28 cellular contexts compared by ENCODE assay signal in the genomic region with DNA sequence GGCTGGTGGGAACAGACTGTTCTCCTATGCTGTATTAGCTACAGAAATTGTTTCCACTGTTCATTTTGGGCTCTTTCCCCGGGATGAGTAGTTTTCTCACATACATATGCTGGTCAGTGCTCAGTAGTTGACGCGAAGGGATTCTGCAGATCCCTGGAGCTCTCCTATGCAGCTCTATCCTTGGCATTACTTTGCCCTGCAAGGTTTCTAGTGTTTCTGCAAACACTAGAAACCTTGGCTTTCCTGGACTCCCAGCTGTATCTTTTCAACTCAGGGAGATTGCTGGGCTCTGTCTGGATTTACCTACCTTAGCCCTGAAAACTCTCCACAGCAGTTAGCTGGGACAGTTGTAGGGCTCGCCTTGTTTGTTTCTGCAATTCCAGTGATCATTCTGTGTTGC.
"Had no signal": no experiment of that assay in that cellular context is flagged by ENCODE, and none has a peak within 500 bp of the region (broad histone marks: within the 10 kb centered on the region; RNA-seq: fewer than 3 reads in every experiment).

No MANE protein-coding gene starts in this region.

- ATAC-seq: activated CD4-positive, CD25-positive, alpha-beta regulatory T cell treated with anti-CD3 and anti-CD28 coated beads, Interleukin-2, amount 50 U/mL, for 24 hours; activated CD8-positive, alpha-beta T cell treated with anti-CD3 and anti-CD28 coated beads for 36 hours; activated naive CD4-positive, alpha-beta T cell treated with anti-CD3 and anti-CD28 coated beads, Interleukin-2, amount 50 U/mL, for 72 hours; activated T-cell treated with anti-CD3 and anti-CD28 coated beads, Interleukin-2, amount 50 U/mL, for 4 hours; esophagus mucosa; T-helper 17 cell had no signal

- FAIRE-seq: endometrium, frontal cortex had no signal

- H3K27me3 ChIP-seq: ascending aorta, breast epithelium, cardiac muscle cell, colonic mucosa had no signal

- H3K9me3 ChIP-seq: ascending aorta, breast epithelium, colonic mucosa had no signal

- H3K36me3 ChIP-seq: breast epithelium, colonic mucosa had no signal

- H3K4me3 ChIP-seq: ascending aorta, breast epithelium, cardiac muscle cell, colonic mucosa had no signal

- DNase-seq: activated B cell treated with CpG ODN at 0.5 μM for 24 hours; activated CD4-positive, alpha-beta T cell treated with anti-CD3 and anti-CD28 coated beads for 48 hours; activated CD4-positive, alpha-beta T cell treated with anti-CD3 and anti-CD28 coated beads, Interleukin-2, amount 50 U/mL, for 1 hour; activated CD4-positive, alpha-beta T cell treated with anti-CD3 and anti-CD28 coated beads, Interleukin-2, amount 50 U/mL, for 48 hours; activated CD8-positive, alpha-beta memory T cell treated with anti-CD3 and anti-CD28 coated beads for 24 hours; activated CD8-positive, alpha-beta T cell treated with anti-CD3 and anti-CD28 coated beads for 36 hours; activated effector memory CD4-positive, alpha-beta T cell treated with anti-CD3 and anti-CD28 coated beads, Interleukin-2, amount 50 U/mL, for 16 hours; activated naive CD4-positive, alpha-beta T cell treated with anti-CD3 and anti-CD28 coated beads, Interleukin-2, amount 10 ng/mL, durations not matched to agents 7 days and 5 days; activated naive CD8-positive, alpha-beta T cell treated with anti-CD3 and anti-CD28 coated beads, Interleukin-2, amount 10 ng/mL, durations not matched to agents 7 days and 5 days; activated T-cell treated with anti-CD3 and anti-CD28 coated beads, Interleukin-2, amount 50 U/mL, for 4 hours; central memory CD4-positive, alpha-beta T cell; cerebellar nuclear complex; colonic mucosa; effector CD8-positive, alpha-beta T cell; foreskin fibroblast; head of caudate nucleus; T-helper 1 cell; T-helper 17 cell; T1000; WERI-Rb-1 had no signal

- H3K4me1 ChIP-seq: ascending aorta, breast epithelium, colonic mucosa had no signal

- H3K27ac ChIP-seq: ascending aorta, breast epithelium, cardiac muscle cell, colonic mucosa, WERI-Rb-1 had no signal
